ENCODE assay signal across 17 cellular contexts in the genomic region with DNA sequence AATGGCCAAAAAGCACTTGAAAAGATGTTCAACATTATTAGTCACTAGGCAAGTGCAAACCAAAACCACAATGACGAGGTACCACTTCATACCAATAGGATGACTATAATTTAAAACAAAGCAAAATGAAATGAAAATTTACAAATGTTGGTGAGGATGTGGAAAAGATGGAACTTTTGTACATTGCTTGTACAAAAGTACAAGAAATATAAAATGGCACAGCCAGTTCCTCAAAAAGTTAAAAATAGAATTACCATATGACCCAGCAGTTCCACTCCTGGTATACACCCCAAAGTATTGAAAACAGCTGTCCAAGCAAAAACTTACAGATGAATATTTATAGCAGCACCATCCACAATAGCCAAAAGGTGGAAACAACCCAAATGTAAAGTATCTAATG.
DNase-seq lines count a peak whose midpoint lies in the region; ATAC-seq and TF ChIP-seq lines count a peak whose summit lies in the region.
"Had no signal": no experiment of that assay in that cellular context is flagged by ENCODE, and none has a peak within 500 bp of the region (broad histone marks: within the 10 kb centered on the region; RNA-seq: fewer than 3 reads in every experiment).

No MANE protein-coding gene starts in this region.

- WGBS in right lobe of liver (ENCODE audit: insufficient coverage, low coverage, low lambda C conversion rate, missing lambda C conversion rate): 70% methylated on average over 1 of the region's 1 CpG

- H3K27ac ChIP-seq in brain microvascular endothelial cell (peak overlapping the region; percentile 76), right lobe of liver (no peak overlapping the region)
- H3K27ac ChIP-seq: esophagus muscularis mucosa, ovary, RWPE1, transverse colon had no signal

- no peaks in the 10 kb centered on the region for H3K4me1 ChIP-seq in right lobe of liver
- H3K4me1 ChIP-seq: esophagus muscularis mucosa, transverse colon had no signal

- no peak for TF ChIP-seq CTCF in brain microvascular endothelial cell (IDR thresholded peaks at IDR 0.05; ENCODE audit: low read depth, low read length, missing control alignments)
- no peak for TF ChIP-seq CTCF in right lobe of liver (IDR thresholded peaks at IDR 0.05)

- no peaks in the 10 kb centered on the region for H3K27me3 ChIP-seq in brain microvascular endothelial cell (replicated peaks)
- H3K27me3 ChIP-seq in right lobe of liver: no peaks in the 10 kb centered on the region
- H3K27me3 ChIP-seq: esophagus muscularis mucosa, ovary, transverse colon had no signal

- TF ChIP-seq POLR2A in right lobe of liver (IDR thresholded peaks at IDR 0.05): no peak

- no peaks in the 10 kb centered on the region for H3K36me3 ChIP-seq in brain microvascular endothelial cell (replicated peaks)
- no peaks in the 10 kb centered on the region for H3K36me3 ChIP-seq in right lobe of liver
- H3K36me3 ChIP-seq: esophagus muscularis mucosa, ovary, transverse colon had no signal

- no peaks in the 10 kb centered on the region for H3K9me3 ChIP-seq in right lobe of liver
- H3K9me3 ChIP-seq: ovary, transverse colon had no signal

- peak; percentile 27 for DNase-seq in AG08396 (ENCODE audit: low spot score)
- peak; percentile 7 for DNase-seq in KBM-7
- peak; percentile 82 for DNase-seq in brain microvascular endothelial cell
- peak; percentile 37 for DNase-seq in kidney tubule cell (ENCODE audit: low spot score)
- no peak for DNase-seq in right lobe of liver
- DNase-seq in stimulated activated CD4-positive, alpha-beta T cell treated with anti-CD3 and anti-CD28 coated beads, Interleukin-12 subunit alpha, Interleukin-12 subunit beta, amount 100 ng/mL, for 4 hours: no peak
- DNase-seq in activated effector memory CD4-positive, alpha-beta T cell treated with Interleukin-2 at 50 U/mL for 16 hours: no peak
- DNase-seq: activated CD4-positive, alpha-beta T cell treated with anti-CD3 and anti-CD28 coated beads, Interleukin-2, amount 50 U/mL, for 4 hours; GOT3; Karpas-422; NCI-H2029; NCI-H526 treated with DMSO at 0.1 percent for 48 hours; ovary; transverse colon had no signal

- H3K4me3 ChIP-seq in brain microvascular endothelial cell (ENCODE audit: low read depth, low read length) (no peak overlapping the region), right lobe of liver (no peak overlapping the region)
- H3K4me3 ChIP-seq: esophagus muscularis mucosa, ovary, transverse colon had no signal

- in situ Hi-C loops in KBM-7 (cut with MboI; ENCODE audit: low pct_unique_long_range_greater_than_20kb, low sequenced_read_pairs) (no loop called here), brain microvascular endothelial cell (cut with HindIII; ENCODE audit: low pct_ligation_motif_present, low sequenced_read_pairs) (no loop called here)

- ATAC-seq in right lobe of liver (no peak), GM18867 (IDR thresholded peaks at IDR 0.05; ENCODE audit: unreplicated experiment) (no peak)

- intact Hi-C loops in right lobe of liver (cut with DNase I): no loop called here

Comparison
In these comparisons a context has a peak if more than half of its experiments do, and no peak if none do; other contexts are left out.
1. DNase-seq: peak in AG08396 (single experiment), KBM-7 (single experiment), brain microvascular endothelial cell (single experiment) and kidney tubule cell (single experiment); none in right lobe of liver (0 of 3), stimulated activated CD4-positive, alpha-beta T cell treated with anti-CD3 and anti-CD28 coated beads, Interleukin-12 subunit alpha, Interleukin-12 subunit beta, amount 100 ng/mL, for 4 hours (single experiment) and activated effector memory CD4-positive, alpha-beta T cell treated with Interleukin-2 at 50 U/mL for 16 hours (single experiment).